ENCODE assay signal across 20 cellular contexts in the genomic region with DNA sequence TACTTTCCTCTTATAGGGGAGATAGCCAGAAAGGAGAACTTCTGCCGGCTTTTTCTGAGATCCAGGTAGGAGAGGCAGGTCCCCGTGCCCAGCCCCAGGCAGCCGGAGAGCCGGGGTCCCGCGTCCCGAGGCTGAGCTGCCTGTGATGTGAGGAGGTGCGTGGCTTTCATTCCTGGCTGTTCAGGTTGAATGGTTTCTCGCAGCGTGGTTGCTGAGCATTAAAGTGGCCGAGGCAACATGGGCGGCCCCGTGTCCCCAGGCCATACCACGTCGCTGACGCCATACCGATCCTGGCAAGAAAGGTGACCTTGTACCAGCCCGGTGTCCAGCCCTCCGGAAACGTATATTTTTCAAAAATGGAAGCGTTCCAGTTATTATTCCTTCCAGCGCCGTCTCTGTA. TPM values are rescaled to one million over a fixed set of nuclear protein-coding genes. Genes with fewer than 3 reads are reported as not detected.
DNase-seq lines count a peak whose midpoint lies in the region; ATAC-seq and TF ChIP-seq lines count a peak whose summit lies in the region.
"Had no signal": no experiment of that assay in that cellular context is flagged by ENCODE, and none has a peak within 500 bp of the region (broad histone marks: within the 10 kb centered on the region; RNA-seq: fewer than 3 reads in every experiment).

No MANE protein-coding gene starts in this region.

- H3K23ac ChIP-seq in mesendoderm (ENCODE audit: low read length), result no peak overlapping the region

- H3K9me3 ChIP-seq in thyroid gland (no peaks in the 10 kb centered on the region), adrenal gland (replicated peaks in 1 of 3) (no peaks in the 10 kb centered on the region)
- H3K9me3 ChIP-seq: gastrocnemius medialis, left ventricle myocardium inferior, SJSA1 had no signal

- no peak for ATAC-seq in activated naive CD8-positive, alpha-beta T cell treated with anti-CD3 and anti-CD28 coated beads, Interleukin-2, amount 50 U/mL, for 24 hours
- ATAC-seq: gastrocnemius medialis, HCT116 had no signal

- no peaks in the 10 kb centered on the region for H3K9me3 Mint-ChIP-seq in activated naive CD8-positive, alpha-beta T cell treated with anti-CD3 and anti-CD28 coated beads for 36 hours
- H3K9me3 Mint-ChIP-seq in activated naive CD8-positive, alpha-beta T cell treated with anti-CD3 and anti-CD28 coated beads, Interleukin-2, amount 50 U/mL, for 24 hours, result no peaks in the 10 kb centered on the region
- H3K9me3 Mint-ChIP-seq: activated CD4-positive, alpha-beta memory T cell treated with anti-CD3 and anti-CD28 coated beads, Interleukin-2, amount 10 ng/mL, durations not matched to agents 7 days and 5 days had no signal

- H3K27me3 ChIP-seq in mesendoderm (ENCODE audit: insufficient read depth, low read length, poor library complexity) (no peaks in the 10 kb centered on the region), thyroid gland (no peaks in the 10 kb centered on the region), adrenal gland (peaks cover 39% of the 10 kb centered on the region)

- TF ChIP-seq POLR2A in thyroid gland (IDR thresholded peaks at IDR 0.05) (peak in 1 of 2 donors; percentile 57), adrenal gland (IDR thresholded peaks at IDR 0.05) (no peak)

- H3K18ac ChIP-seq in mesendoderm (ENCODE audit: low read length), result no peak overlapping the region

- intact Hi-C loops in thyroid gland (cut with DNase I), result no loop called here
- intact Hi-C loops in adrenal gland (cut with DNase I), result no loop called here

- H3K79me2 ChIP-seq in mesendoderm (ENCODE audit: control insufficient read depth, insufficient read depth, low read length), result no peaks in the 10 kb centered on the region

- no peak overlapping the region for H2BK5ac ChIP-seq in mesendoderm (ENCODE audit: low read length)

- no peak overlapping the region for H4K8ac ChIP-seq in mesendoderm (ENCODE audit: low read depth, low read length)

- no peak overlapping the region for H3K4ac ChIP-seq in mesendoderm (ENCODE audit: low read depth, low read length)

- peaks cover 12% of the 10 kb centered on the region for H3K4me1 Mint-ChIP-seq in activated naive CD8-positive, alpha-beta T cell treated with anti-CD3 and anti-CD28 coated beads for 36 hours
- H3K4me1 Mint-ChIP-seq in activated naive CD8-positive, alpha-beta T cell treated with anti-CD3 and anti-CD28 coated beads, Interleukin-2, amount 50 U/mL, for 24 hours, result peaks cover 12% of the 10 kb centered on the region

- H2AK5ac ChIP-seq in mesendoderm (ENCODE audit: low read length), result no peak overlapping the region

- TF ChIP-seq CTCF in VCaP (conservative IDR thresholded peaks at IDR 0.05) (no peak), thyroid gland (IDR thresholded peaks at IDR 0.05) (no peak), adrenal gland (IDR thresholded peaks at IDR 0.05) (no peak)

- no peak overlapping the region for H4K5ac ChIP-seq in mesendoderm (ENCODE audit: low read length)

- no CpG with 5 or more reads among the region's 23 CpGs for WGBS in mesendoderm (ENCODE audit: extremely low coverage, insufficient coverage, low lambda C conversion rate)
- 22 to 29% methylated on average over 23 of the region's 23 CpGs for WGBS in thyroid gland, 2 donors
- WGBS in adrenal gland, 4 donors, result 38 to 48% (median 43%) methylated on average over 14 to 23 of the region's 23 CpGs

- H3K4me3 ChIP-seq in mesendoderm (ENCODE audit: low read length), result no peak overlapping the region
- H3K4me3 ChIP-seq in thyroid gland (replicated peaks in 1 of 3), result peak overlapping the region in 2 of 3 donors; percentile 5 to 26
- H3K4me3 ChIP-seq in adrenal gland, result no peak overlapping the region
- H3K4me3 ChIP-seq: gastrocnemius medialis, left ventricle myocardium inferior, SJSA1 had no signal

- no peaks in the 10 kb centered on the region for H3K36me3 ChIP-seq in mesendoderm (ENCODE audit: control insufficient read depth, insufficient read depth, low read length)
- H3K36me3 ChIP-seq in thyroid gland, result no peaks in the 10 kb centered on the region
- no peaks in the 10 kb centered on the region for H3K36me3 ChIP-seq in adrenal gland (replicated peaks in 1 of 2)
- H3K36me3 ChIP-seq: gastrocnemius medialis, left ventricle myocardium inferior, SJSA1 had no signal

- peaks cover 2% of the 10 kb centered on the region for H3K79me1 ChIP-seq in mesendoderm (ENCODE audit: low read length)

- no peak overlapping the region for H3K4me2 ChIP-seq in mesendoderm (ENCODE audit: low read length)

- H3K36me3 Mint-ChIP-seq in activated naive CD8-positive, alpha-beta T cell treated with anti-CD3 and anti-CD28 coated beads for 36 hours, result no peaks in the 10 kb centered on the region
- H3K36me3 Mint-ChIP-seq in activated naive CD8-positive, alpha-beta T cell treated with anti-CD3 and anti-CD28 coated beads, Interleukin-2, amount 50 U/mL, for 24 hours (ENCODE audit: low read depth), result no peaks in the 10 kb centered on the region

- peak overlapping the region; percentile 25 for H3K56ac ChIP-seq in mesendoderm (ENCODE audit: low read length)

- no peak overlapping the region for H3K27ac Mint-ChIP-seq in activated naive CD8-positive, alpha-beta T cell treated with anti-CD3 and anti-CD28 coated beads for 36 hours
- H3K27ac Mint-ChIP-seq in activated naive CD8-positive, alpha-beta T cell treated with anti-CD3 and anti-CD28 coated beads, Interleukin-2, amount 50 U/mL, for 24 hours, result no peak overlapping the region
- H3K27ac Mint-ChIP-seq: activated CD4-positive, alpha-beta memory T cell treated with anti-CD3 and anti-CD28 coated beads, Interleukin-2, amount 10 ng/mL, durations not matched to agents 7 days and 5 days had no signal

- no peak for DNase-seq in activated naive CD8-positive, alpha-beta T cell treated with anti-CD3 and anti-CD28 coated beads for 36 hours
- no peak for DNase-seq in activated naive CD8-positive, alpha-beta T cell treated with anti-CD3 and anti-CD28 coated beads, Interleukin-2, amount 50 U/mL, for 24 hours
- DNase-seq in mesendoderm, result no peak
- DNase-seq in thyroid gland, result peak; percentile 62 to 73
- no peak for DNase-seq in adrenal gland
- DNase-seq in NAMALWA (ENCODE audit: low spot score), result no peak
- DNase-seq in SW480 (ENCODE audit: low spot score), result no peak
- DNase-seq: activated CD4-positive, alpha-beta memory T cell treated with anti-CD3 and anti-CD28 coated beads, Interleukin-2, amount 10 ng/mL, durations not matched to agents 7 days and 5 days; anterior cingulate cortex; gastrocnemius medialis; left ventricle myocardium inferior; NCI-H1436 treated with DMSO at 0.1 percent for 48 hours; NCI-H226; substantia nigra had no signal

- no peak overlapping the region for H2BK120ac ChIP-seq in mesendoderm (ENCODE audit: low read depth, low read length)

- peak overlapping the region; percentile 98 for H3K27ac ChIP-seq in VCaP
- H3K27ac ChIP-seq in mesendoderm (ENCODE audit: low read depth, low read length), result no peak overlapping the region
- H3K27ac ChIP-seq in thyroid gland, result peak overlapping the region in 2 of 3 donors; percentile 58 to 69
- no peak overlapping the region for H3K27ac ChIP-seq in adrenal gland
- H3K27ac ChIP-seq: gastrocnemius medialis, left ventricle myocardium inferior, SJSA1 had no signal

- peak overlapping the region; percentile 43 for H3K4me3 Mint-ChIP-seq in activated naive CD8-positive, alpha-beta T cell treated with anti-CD3 and anti-CD28 coated beads for 36 hours
- no peak overlapping the region for H3K4me3 Mint-ChIP-seq in activated naive CD8-positive, alpha-beta T cell treated with anti-CD3 and anti-CD28 coated beads, Interleukin-2, amount 50 U/mL, for 24 hours
- H3K4me3 Mint-ChIP-seq: activated CD4-positive, alpha-beta memory T cell treated with anti-CD3 and anti-CD28 coated beads, Interleukin-2, amount 10 ng/mL, durations not matched to agents 7 days and 5 days had no signal

- no peak overlapping the region for H2BK15ac ChIP-seq in mesendoderm (replicated peaks; ENCODE audit: low read depth)

- peaks cover 63% of the 10 kb centered on the region for H3K27me3 Mint-ChIP-seq in activated naive CD8-positive, alpha-beta T cell treated with anti-CD3 and anti-CD28 coated beads for 36 hours
- H3K27me3 Mint-ChIP-seq in activated naive CD8-positive, alpha-beta T cell treated with anti-CD3 and anti-CD28 coated beads, Interleukin-2, amount 50 U/mL, for 24 hours, result peaks cover 57% of the 10 kb centered on the region

- no peak overlapping the region for H3K9ac ChIP-seq in mesendoderm (ENCODE audit: low read length)

- H3K4me1 ChIP-seq in mesendoderm (ENCODE audit: control insufficient read depth, low read depth, low read length) (peaks cover 6% of the 10 kb centered on the region), thyroid gland (peaks cover 20 to 27% of the 10 kb centered on the region in 2 donors), adrenal gland (replicated peaks in 1 of 2) (no peaks in the 10 kb centered on the region)
- H3K4me1 ChIP-seq: SJSA1 had no signal

RNA-seq across cellular contexts. Expression of a gene that starts 3.1 kb away (rescaled TPM):
- total RNA-seq in activated naive CD8-positive, alpha-beta T cell treated with anti-CD3 and anti-CD28 coated beads for 36 hours, result under 1 TPM in 1 of 2 experiments, not detected in 1; 0.02 TPM
- 2.2 TPM for polyA plus RNA-seq in mesendoderm (2013, experiment 1 of 2)
- polyA plus RNA-seq in mesendoderm (2013, experiment 2 of 2), result 2.2 TPM
- 10 to 100 TPM in 2 of 4 donors, 1 to 10 TPM in 2; 2.6 to 12.4 (median 10.5) TPM for total RNA-seq in thyroid gland
- total RNA-seq in adrenal gland, result under 1 TPM in 4 of 8 donors, not detected in 4; under 0.01 to 0.17 (median 0.09) TPM
- under 1 TPM; under 0.01 to 0.03 (median 0.02) TPM for polyA plus RNA-seq in adrenal gland
- total RNA-seq: endothelial cell of umbilical vein, left ventricle myocardium inferior, myocyte, renal cortical epithelial cell, SJSA1 had no signal
- polyA plus RNA-seq: endothelial cell of umbilical vein had no signal

Comparison
In these comparisons a context has a peak if more than half of its experiments do, and no peak if none do; other contexts are left out.
1. DNase-seq: peak in thyroid gland (2 of 2); none in activated naive CD8-positive, alpha-beta T cell treated with anti-CD3 and anti-CD28 coated beads for 36 hours (single experiment), activated naive CD8-positive, alpha-beta T cell treated with anti-CD3 and anti-CD28 coated beads, Interleukin-2, amount 50 U/mL, for 24 hours (single experiment), mesendoderm (single experiment), adrenal gland (0 of 7), NAMALWA (single experiment) and SW480 (single experiment).
2. H3K27ac ChIP-seq: peak in VCaP (single experiment) and thyroid gland (2 of 3); none in mesendoderm (single experiment) and adrenal gland (0 of 5).
3. H3K4me3 ChIP-seq: peak in thyroid gland (2 of 3); none in mesendoderm (single experiment) and adrenal gland (0 of 4).